15 cellular contexts compared by ENCODE assay signal in genomic region chr2:230323385-230324106, GRCh38. TPM values are rescaled to one million over a fixed set of nuclear protein-coding genes. Genes with fewer than 3 reads are reported as not detected.
A peak's percentile ranks its signal among the peaks of the same experiment; 100 is the strongest.
DNase-seq lines count a peak whose midpoint lies in the region; ATAC-seq and TF ChIP-seq lines count a peak whose summit lies in the region.
"Had no signal": no experiment of that assay in that cellular context is flagged by ENCODE, and none has a peak within 500 bp of the region (broad histone marks: within the 10 kb centered on the region; RNA-seq: fewer than 3 reads in every experiment).

No MANE protein-coding gene starts in this region.

- peak; percentile 11 for TF ChIP-seq CTCF in natural killer cell (IDR thresholded peaks at IDR 0.05)

- CTCF ChIA-PET in activated CD4-positive, alpha-beta T cell treated with anti-CD3 and anti-CD28 coated beads, Interleukin-2, amount 10 ng/mL, durations not matched to agents 7 days and 5 days (lab: Charles Lee): interaction anchor here (0.6 to 1.6 kb wide), 3 partner anchors 9 to 59 kb away, joined by 3 to 4 read pairs (median 3); no protein-coding TSS in a partner anchor
- CTCF ChIA-PET in HEK293T (lab: Yijun Ruan, JAX): interaction anchor here (0.6 kb wide), 1 partner anchor 171 kb away, joined by 3 read pairs; no protein-coding TSS in a partner anchor
- CTCF ChIA-PET in activated CD8-positive, alpha-beta T cell treated with anti-CD3 and anti-CD28 coated beads, Interleukin-2, amount 10 ng/mL, durations not matched to agents 7 days and 5 days (lab: Charles Lee): interaction anchor here (0.6 to 1.8 kb wide), 4 partner anchors 59 to 107 kb away, joined by 3 to 5 read pairs (median 3); partner anchors contain the start of gene SP110

- no peak overlapping the region for H3K4me3 Mint-ChIP-seq in activated CD4-positive, alpha-beta T cell treated with anti-CD3 and anti-CD28 coated beads, Interleukin-2, amount 10 ng/mL, durations not matched to agents 7 days and 5 days
- no peak overlapping the region for H3K4me3 Mint-ChIP-seq in activated CD8-positive, alpha-beta T cell treated with anti-CD3 and anti-CD28 coated beads, Interleukin-2, amount 10 ng/mL, durations not matched to agents 7 days and 5 days
- peak overlapping the region; percentile 13 for H3K4me3 Mint-ChIP-seq in natural killer cell
- H3K4me3 Mint-ChIP-seq: memory B cell had no signal

- H3K27me3 Mint-ChIP-seq in activated CD4-positive, alpha-beta T cell treated with anti-CD3 and anti-CD28 coated beads, Interleukin-2, amount 10 ng/mL, durations not matched to agents 7 days and 5 days: no peaks in the 10 kb centered on the region
- no peaks in the 10 kb centered on the region for H3K27me3 Mint-ChIP-seq in activated CD8-positive, alpha-beta T cell treated with anti-CD3 and anti-CD28 coated beads, Interleukin-2, amount 10 ng/mL, durations not matched to agents 7 days and 5 days (ENCODE audit: low read depth)
- no peaks in the 10 kb centered on the region for H3K27me3 Mint-ChIP-seq in natural killer cell (ENCODE audit: low read depth in 2 of 2)
- H3K27me3 Mint-ChIP-seq: memory B cell had no signal

- intact Hi-C loops in natural killer cell (cut with micrococcal nuclease): no loop called here

- POLR2A ChIA-PET in activated CD4-positive, alpha-beta T cell treated with anti-CD3 and anti-CD28 coated beads, Interleukin-2, amount 10 ng/mL, durations not matched to agents 7 days and 5 days (lab: Charles Lee): no interaction called here
- POLR2A ChIA-PET in HEK293T (lab: Yijun Ruan, JAX): no interaction called here
- POLR2A ChIA-PET in activated CD8-positive, alpha-beta T cell treated with anti-CD3 and anti-CD28 coated beads, Interleukin-2, amount 10 ng/mL, durations not matched to agents 7 days and 5 days (lab: Charles Lee): no interaction called here

- peaks cover 12% of the 10 kb centered on the region for H3K9me3 Mint-ChIP-seq in activated CD4-positive, alpha-beta T cell treated with anti-CD3 and anti-CD28 coated beads, Interleukin-2, amount 10 ng/mL, durations not matched to agents 7 days and 5 days
- H3K9me3 Mint-ChIP-seq in activated CD8-positive, alpha-beta T cell treated with anti-CD3 and anti-CD28 coated beads, Interleukin-2, amount 10 ng/mL, durations not matched to agents 7 days and 5 days (ENCODE audit: insufficient read depth): peaks cover 7% of the 10 kb centered on the region
- no peaks in the 10 kb centered on the region for H3K9me3 Mint-ChIP-seq in natural killer cell
- H3K9me3 Mint-ChIP-seq: memory B cell had no signal

- H3K4me1 Mint-ChIP-seq in activated CD4-positive, alpha-beta T cell treated with anti-CD3 and anti-CD28 coated beads, Interleukin-2, amount 10 ng/mL, durations not matched to agents 7 days and 5 days: peaks cover 74% of the 10 kb centered on the region
- H3K4me1 Mint-ChIP-seq in activated CD8-positive, alpha-beta T cell treated with anti-CD3 and anti-CD28 coated beads, Interleukin-2, amount 10 ng/mL, durations not matched to agents 7 days and 5 days (ENCODE audit: low read depth): peaks cover 75% of the 10 kb centered on the region
- H3K4me1 Mint-ChIP-seq in natural killer cell: peaks cover 67 to 74% of the 10 kb centered on the region in 2 donors

- ATAC-seq in activated CD8-positive, alpha-beta T cell treated with anti-CD3 and anti-CD28 coated beads, Interleukin-2, amount 10 ng/mL, durations not matched to agents 7 days and 5 days: no peak
- no peak for ATAC-seq in natural killer cell
- ATAC-seq: activated CD4-positive, CD25-positive, alpha-beta regulatory T cell treated with anti-CD3 and anti-CD28 coated beads, Interleukin-2, amount 50 U/mL, for 24 hours had no signal

- peaks cover 61% of the 10 kb centered on the region for H3K36me3 Mint-ChIP-seq in activated CD4-positive, alpha-beta T cell treated with anti-CD3 and anti-CD28 coated beads, Interleukin-2, amount 10 ng/mL, durations not matched to agents 7 days and 5 days (ENCODE audit: low read depth)
- H3K36me3 Mint-ChIP-seq in activated CD8-positive, alpha-beta T cell treated with anti-CD3 and anti-CD28 coated beads, Interleukin-2, amount 10 ng/mL, durations not matched to agents 7 days and 5 days (ENCODE audit: low read depth): peaks cover 73% of the 10 kb centered on the region
- no peaks in the 10 kb centered on the region for H3K36me3 Mint-ChIP-seq in natural killer cell

- H3K27ac Mint-ChIP-seq in activated CD4-positive, alpha-beta T cell treated with anti-CD3 and anti-CD28 coated beads, Interleukin-2, amount 10 ng/mL, durations not matched to agents 7 days and 5 days: peak overlapping the region; percentile 77
- H3K27ac Mint-ChIP-seq in activated CD8-positive, alpha-beta T cell treated with anti-CD3 and anti-CD28 coated beads, Interleukin-2, amount 10 ng/mL, durations not matched to agents 7 days and 5 days: peak overlapping the region; percentile 23
- peak overlapping the region; percentile 16 to 40 for H3K27ac Mint-ChIP-seq in natural killer cell

- in situ Hi-C loops in G401 (cut with HindIII; ENCODE audit: low sequenced_read_pairs): no loop called here

- DNase-seq in activated CD4-positive, alpha-beta T cell treated with anti-CD3 and anti-CD28 coated beads, Interleukin-2, amount 10 ng/mL, durations not matched to agents 7 days and 5 days: no peak
- no peak for DNase-seq in activated CD4-positive, alpha-beta T cell treated with anti-CD3 and anti-CD28 coated beads for 1 hour
- DNase-seq in HEK293T (ENCODE audit: extremely low spot score): peak; percentile 84
- DNase-seq in activated CD8-positive, alpha-beta T cell treated with anti-CD3 and anti-CD28 coated beads, Interleukin-2, amount 10 ng/mL, durations not matched to agents 7 days and 5 days: no peak
- DNase-seq in natural killer cell: no peak
- no peak for DNase-seq in cerebellum (ENCODE audit: low spot score)
- no peak for DNase-seq in OCI-M2 (lab: John Stamatoyannopoulos, UW; ENCODE audit: unreplicated experiment)
- no peak for DNase-seq in G401 (ENCODE audit: low spot score)
- DNase-seq: C1 segment of cervical spinal cord; effector CD4-positive, alpha-beta T cell; hippocampal formation; NCI-H187 treated with DMSO at 0.1 percent for 48 hours; stimulated activated CD4-positive, alpha-beta T cell treated with anti-CD3 and anti-CD28 coated beads, Interleukin-2, amount 100 ng/mL, for 48 hours had no signal

TF ChIP-seq in HEK293T, 16 proteins besides CTCF, POLR2A, EP300 and RAD21:
- TF ChIP-seq SUZ12 (IDR thresholded peaks at IDR 0.05): no peak
- peak; percentile 43; the same call in 1 of the 2 replicates for TF ChIP-seq L3MBTL2 (conservative IDR thresholded peaks at IDR 0.05)

RNA-seq across cellular contexts. Expression of gene SP140L, which starts 3.4 kb away (rescaled TPM):
- total RNA-seq in activated CD4-positive, alpha-beta T cell treated with anti-CD3 and anti-CD28 coated beads, Interleukin-2, amount 10 ng/mL, durations not matched to agents 7 days and 5 days: 100 to 1,000 TPM in 1 of 2 experiments, 10 to 100 TPM in 1; 95.1 to 101 TPM
- 10 to 100 TPM; 90.5 to 96.2 TPM for total RNA-seq in activated CD8-positive, alpha-beta T cell treated with anti-CD3 and anti-CD28 coated beads, Interleukin-2, amount 10 ng/mL, durations not matched to agents 7 days and 5 days
- 10 to 100 TPM; 58.4 to 92.6 (median 73.4) TPM for total RNA-seq in natural killer cell
- 1.3 TPM for total RNA-seq in cerebellum
- total RNA-seq in G401 (2014; rRNA removed; shearing (Covaris generic)): 0.07 TPM in 1 of 2 replicates, not detected in the other

Comparison
In these comparisons a context has a peak if more than half of its experiments do, and no peak if none do; other contexts are left out.
1. H3K27ac Mint-ChIP-seq: peak in every context shown above with its lines; median percentile 77 in activated CD4-positive, alpha-beta T cell treated with anti-CD3 and anti-CD28 coated beads, Interleukin-2, amount 10 ng/mL, durations not matched to agents 7 days and 5 days; 28 in natural killer cell; 23 in activated CD8-positive, alpha-beta T cell treated with anti-CD3 and anti-CD28 coated beads, Interleukin-2, amount 10 ng/mL, durations not matched to agents 7 days and 5 days.
2. RNA of gene SP140L, which starts 3.4 kb away (total RNA-seq): 95.1 to 101 TPM in activated CD4-positive, alpha-beta T cell treated with anti-CD3 and anti-CD28 coated beads, Interleukin-2, amount 10 ng/mL, durations not matched to agents 7 days and 5 days, 90.5 to 96.2 TPM in activated CD8-positive, alpha-beta T cell treated with anti-CD3 and anti-CD28 coated beads, Interleukin-2, amount 10 ng/mL, durations not matched to agents 7 days and 5 days and 58.4 to 92.6 TPM in natural killer cell; 1.3 TPM in cerebellum (single experiment) and 0.07 TPM in G401; every median in the first group is over 10 times any median in the second.